Comparison of ENCODE assay signal across 8 cellular contexts in genomic region chr2:20291106-20291564, GRCh38. TPM values are rescaled to one million over a fixed set of nuclear protein-coding genes. Genes with fewer than 3 reads are reported as not detected.
DNase-seq lines count a peak whose midpoint lies in the region; ATAC-seq and TF ChIP-seq lines count a peak whose summit lies in the region.

No MANE protein-coding gene starts in this region.

- ATAC-seq in activated T-helper 17 cell treated with anti-CD3 and anti-CD28 coated beads, Interleukin-2, amount 50 U/mL, for 72 hours (replicated peaks) = peak; percentile 52
- peak; percentile 61 to 90 (median 84) for ATAC-seq in psoas muscle

- H3K4me1 Mint-ChIP-seq in activated CD4-positive, alpha-beta T cell treated with anti-CD3 and anti-CD28 coated beads, Interleukin-2, amount 10 ng/mL, durations not matched to agents 24 days and 14 days = peaks cover 9% of the 10 kb centered on the region
- H3K4me1 Mint-ChIP-seq in activated T-helper 17 cell treated with anti-CD3 and anti-CD28 coated beads, Interleukin-2, amount 50 U/mL, for 72 hours = no peaks in the 10 kb centered on the region
- no peaks in the 10 kb centered on the region for H3K4me1 Mint-ChIP-seq in glutamatergic neuron (ENCODE audit: low read depth, unreplicated experiment)
- peaks cover 7% of the 10 kb centered on the region for H3K4me1 Mint-ChIP-seq in T-helper 2 cell treated with Interferon-gamma antibody and Interleukin-4, amounts not matched to agents 5 μg/mL and 100 μg/mL, for 36 hours (ENCODE audit: low read depth)

- no peak overlapping the region for H3K27ac ChIP-seq in psoas muscle

- no peak overlapping the region for H3K4me3 ChIP-seq in HFF-Myc (replicated peaks; ENCODE audit: low read depth, low read length)
- no peak overlapping the region for H3K4me3 ChIP-seq in psoas muscle

- intact Hi-C loops in activated CD4-positive, alpha-beta T cell treated with anti-CD3 and anti-CD28 coated beads, Interleukin-2, amount 10 ng/mL, durations not matched to agents 24 days and 14 days (cut with micrococcal nuclease) = no loop called here
- intact Hi-C loops in psoas muscle (cut with DNase I) = no loop called here

- H3K9me3 ChIP-seq in psoas muscle = no peaks in the 10 kb centered on the region

- no peaks in the 10 kb centered on the region for H3K4me1 ChIP-seq in psoas muscle

- H3K36me3 ChIP-seq in psoas muscle (ENCODE audit: insufficient read depth in 1 of 2, low read depth in 1 of 2) = peaks cover 4 to 84% of the 10 kb centered on the region in 2 donors

- H3K27me3 Mint-ChIP-seq in activated CD4-positive, alpha-beta T cell treated with anti-CD3 and anti-CD28 coated beads, Interleukin-2, amount 10 ng/mL, durations not matched to agents 24 days and 14 days = no peaks in the 10 kb centered on the region
- no peaks in the 10 kb centered on the region for H3K27me3 Mint-ChIP-seq in activated T-helper 17 cell treated with anti-CD3 and anti-CD28 coated beads, Interleukin-2, amount 50 U/mL, for 72 hours
- no peaks in the 10 kb centered on the region for H3K27me3 Mint-ChIP-seq in glutamatergic neuron (ENCODE audit: unreplicated experiment)
- H3K27me3 Mint-ChIP-seq in T-helper 2 cell treated with Interferon-gamma antibody and Interleukin-4, amounts not matched to agents 5 μg/mL and 100 μg/mL, for 36 hours (ENCODE audit: low read depth) = no peaks in the 10 kb centered on the region

- peak overlapping the region; percentile 16 for H3K27ac Mint-ChIP-seq in activated CD4-positive, alpha-beta T cell treated with anti-CD3 and anti-CD28 coated beads, Interleukin-2, amount 10 ng/mL, durations not matched to agents 24 days and 14 days
- no peak overlapping the region for H3K27ac Mint-ChIP-seq in activated T-helper 17 cell treated with anti-CD3 and anti-CD28 coated beads, Interleukin-2, amount 50 U/mL, for 72 hours
- no peak overlapping the region for H3K27ac Mint-ChIP-seq in glutamatergic neuron (ENCODE audit: unreplicated experiment)
- no peak overlapping the region for H3K27ac Mint-ChIP-seq in T-helper 2 cell treated with Interferon-gamma antibody and Interleukin-4, amounts not matched to agents 5 μg/mL and 100 μg/mL, for 36 hours

- peaks cover 25% of the 10 kb centered on the region for H3K36me3 Mint-ChIP-seq in activated CD4-positive, alpha-beta T cell treated with anti-CD3 and anti-CD28 coated beads, Interleukin-2, amount 10 ng/mL, durations not matched to agents 24 days and 14 days (ENCODE audit: low read depth)
- H3K36me3 Mint-ChIP-seq in activated T-helper 17 cell treated with anti-CD3 and anti-CD28 coated beads, Interleukin-2, amount 50 U/mL, for 72 hours (ENCODE audit: low read depth) = peaks cover 50% of the 10 kb centered on the region
- H3K36me3 Mint-ChIP-seq in glutamatergic neuron (ENCODE audit: unreplicated experiment) = no peaks in the 10 kb centered on the region
- peaks cover 30% of the 10 kb centered on the region for H3K36me3 Mint-ChIP-seq in T-helper 2 cell treated with Interferon-gamma antibody and Interleukin-4, amounts not matched to agents 5 μg/mL and 100 μg/mL, for 36 hours (ENCODE audit: low read depth)

- no peak overlapping the region for H3K4me3 Mint-ChIP-seq in activated CD4-positive, alpha-beta T cell treated with anti-CD3 and anti-CD28 coated beads, Interleukin-2, amount 10 ng/mL, durations not matched to agents 24 days and 14 days
- H3K4me3 Mint-ChIP-seq in activated T-helper 17 cell treated with anti-CD3 and anti-CD28 coated beads, Interleukin-2, amount 50 U/mL, for 72 hours = no peak overlapping the region
- H3K4me3 Mint-ChIP-seq in glutamatergic neuron (ENCODE audit: unreplicated experiment) = no peak overlapping the region
- no peak overlapping the region for H3K4me3 Mint-ChIP-seq in T-helper 2 cell treated with Interferon-gamma antibody and Interleukin-4, amounts not matched to agents 5 μg/mL and 100 μg/mL, for 36 hours

- WGBS in psoas muscle, 3 donors = 48 to 78% (median 71%) methylated on average over 7 of the region's 7 CpGs

- H3K27me3 ChIP-seq in psoas muscle (ENCODE audit: insufficient read depth in 3 of 3, low read length in 2 of 3) = no peaks in the 10 kb centered on the region

- no peaks in the 10 kb centered on the region for H3K9me3 Mint-ChIP-seq in activated CD4-positive, alpha-beta T cell treated with anti-CD3 and anti-CD28 coated beads, Interleukin-2, amount 10 ng/mL, durations not matched to agents 24 days and 14 days
- H3K9me3 Mint-ChIP-seq in activated T-helper 17 cell treated with anti-CD3 and anti-CD28 coated beads, Interleukin-2, amount 50 U/mL, for 72 hours = no peaks in the 10 kb centered on the region
- no peaks in the 10 kb centered on the region for H3K9me3 Mint-ChIP-seq in glutamatergic neuron (ENCODE audit: unreplicated experiment)
- H3K9me3 Mint-ChIP-seq in T-helper 2 cell treated with Interferon-gamma antibody and Interleukin-4, amounts not matched to agents 5 μg/mL and 100 μg/mL, for 36 hours = no peaks in the 10 kb centered on the region

- TF ChIP-seq CTCF in HFF-Myc (IDR thresholded peaks at IDR 0.05; ENCODE audit: low read depth, low read length, missing control alignments) = peak; percentile 71
- TF ChIP-seq CTCF in glutamatergic neuron (IDR thresholded peaks at IDR 0.05; ENCODE audit: partially characterized antibody, unreplicated experiment) = peak; percentile 63
- peak; percentile 54 for TF ChIP-seq CTCF in psoas muscle (IDR thresholded peaks at IDR 0.05)

- peak; percentile 69 for DNase-seq in activated CD4-positive, alpha-beta T cell treated with anti-CD3 and anti-CD28 coated beads, Interleukin-2, amount 10 ng/mL, durations not matched to agents 24 days and 14 days
- DNase-seq in activated CD4-positive, alpha-beta T cell treated with anti-CD3 and anti-CD28 coated beads, Interleukin-2, amount 50 U/mL, for 4 hours = no peak
- DNase-seq in HFF-Myc (ENCODE audit: extremely low read depth, low read depth) = peak; percentile 74
- DNase-seq in NCI-H2171 treated with DMSO at 0.1 percent for 48 hours (lab: John Stamatoyannopoulos, UW) = peak; percentile 64
- peak; percentile 37 for DNase-seq in glutamatergic neuron
- no peak for DNase-seq in psoas muscle
- DNase-seq in T-helper 2 cell treated with Interferon-gamma antibody and Interleukin-4, amounts not matched to agents 5 μg/mL and 100 μg/mL, for 36 hours (ENCODE audit: low spot score) = no peak

RNA-seq across cellular contexts. Expression of gene PUM2, which starts 59.5 kb away (rescaled TPM):
- 122 and 130 TPM in 2 replicates for total RNA-seq in activated CD4-positive, alpha-beta T cell treated with anti-CD3 and anti-CD28 coated beads, Interleukin-2, amount 10 ng/mL, durations not matched to agents 24 days and 14 days
- total RNA-seq in activated T-helper 17 cell treated with anti-CD3 and anti-CD28 coated beads, Interleukin-2, amount 50 U/mL, for 72 hours = 100 to 1,000 TPM; 113 to 120 TPM
- 113 TPM for total RNA-seq in glutamatergic neuron (ENCODE audit: unreplicated experiment)
- total RNA-seq in psoas muscle = 10 to 100 TPM; 37.3 to 61.7 (median 48.6) TPM
- polyA plus RNA-seq in psoas muscle = 10 to 100 TPM; 13.0 to 50.5 (median 20.4) TPM

Comparison
In these comparisons a context has a peak if more than half of its experiments do, and no peak if none do; other contexts are left out.
1. DNase-seq: peak in activated CD4-positive, alpha-beta T cell treated with anti-CD3 and anti-CD28 coated beads, Interleukin-2, amount 10 ng/mL, durations not matched to agents 24 days and 14 days (single experiment), HFF-Myc (single experiment), NCI-H2171 treated with DMSO at 0.1 percent for 48 hours (single experiment) and glutamatergic neuron (single experiment); none in activated CD4-positive, alpha-beta T cell treated with anti-CD3 and anti-CD28 coated beads, Interleukin-2, amount 50 U/mL, for 4 hours (0 of 2), psoas muscle (0 of 2) and T-helper 2 cell treated with Interferon-gamma antibody and Interleukin-4, amounts not matched to agents 5 μg/mL and 100 μg/mL, for 36 hours (single experiment).
2. Peak in every context shown above with its lines, with median percentiles within 50 percentile points of each other: CTCF ChIP-seq.